In the genomic region with DNA sequence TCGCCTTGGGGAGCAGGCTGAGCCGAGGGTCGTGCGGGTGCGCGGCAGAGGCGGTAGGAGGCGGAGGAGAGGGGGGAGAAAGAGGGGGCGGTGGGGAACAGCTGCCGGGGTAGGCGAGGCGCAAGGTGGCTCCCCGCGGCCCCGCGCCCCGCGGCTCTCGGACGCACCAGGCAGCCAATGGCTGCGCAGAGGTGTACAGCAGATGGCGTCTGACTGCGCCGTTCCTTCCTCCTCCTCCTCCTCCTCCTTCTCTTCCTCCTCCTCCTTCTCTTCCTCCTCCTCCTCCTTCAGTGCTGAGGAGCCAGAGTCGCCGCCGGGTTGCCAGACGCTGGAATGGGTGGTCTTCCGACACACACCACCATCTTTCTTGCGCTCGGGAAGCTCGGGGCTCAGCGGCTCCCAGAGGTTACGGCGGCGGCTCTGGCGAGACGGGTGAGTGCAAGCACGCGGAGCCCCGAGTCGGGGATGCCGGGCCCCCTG, we compare ENCODE assay signal across 10 cellular contexts. TPM values are rescaled to one million over a fixed set of nuclear protein-coding genes. Genes with fewer than 3 reads are reported as not detected.
A peak's percentile ranks its signal among the peaks of the same experiment; 100 is the strongest.
DNase-seq lines count a peak whose midpoint lies in the region; ATAC-seq, FAIRE-seq and TF ChIP-seq lines count a peak whose summit lies in the region.
"Had no signal": no experiment of that assay in that cellular context is flagged by ENCODE, and none has a peak within 500 bp of the region (broad histone marks: within the 10 kb centered on the region; RNA-seq: fewer than 3 reads in every experiment).

A gene with protein sequence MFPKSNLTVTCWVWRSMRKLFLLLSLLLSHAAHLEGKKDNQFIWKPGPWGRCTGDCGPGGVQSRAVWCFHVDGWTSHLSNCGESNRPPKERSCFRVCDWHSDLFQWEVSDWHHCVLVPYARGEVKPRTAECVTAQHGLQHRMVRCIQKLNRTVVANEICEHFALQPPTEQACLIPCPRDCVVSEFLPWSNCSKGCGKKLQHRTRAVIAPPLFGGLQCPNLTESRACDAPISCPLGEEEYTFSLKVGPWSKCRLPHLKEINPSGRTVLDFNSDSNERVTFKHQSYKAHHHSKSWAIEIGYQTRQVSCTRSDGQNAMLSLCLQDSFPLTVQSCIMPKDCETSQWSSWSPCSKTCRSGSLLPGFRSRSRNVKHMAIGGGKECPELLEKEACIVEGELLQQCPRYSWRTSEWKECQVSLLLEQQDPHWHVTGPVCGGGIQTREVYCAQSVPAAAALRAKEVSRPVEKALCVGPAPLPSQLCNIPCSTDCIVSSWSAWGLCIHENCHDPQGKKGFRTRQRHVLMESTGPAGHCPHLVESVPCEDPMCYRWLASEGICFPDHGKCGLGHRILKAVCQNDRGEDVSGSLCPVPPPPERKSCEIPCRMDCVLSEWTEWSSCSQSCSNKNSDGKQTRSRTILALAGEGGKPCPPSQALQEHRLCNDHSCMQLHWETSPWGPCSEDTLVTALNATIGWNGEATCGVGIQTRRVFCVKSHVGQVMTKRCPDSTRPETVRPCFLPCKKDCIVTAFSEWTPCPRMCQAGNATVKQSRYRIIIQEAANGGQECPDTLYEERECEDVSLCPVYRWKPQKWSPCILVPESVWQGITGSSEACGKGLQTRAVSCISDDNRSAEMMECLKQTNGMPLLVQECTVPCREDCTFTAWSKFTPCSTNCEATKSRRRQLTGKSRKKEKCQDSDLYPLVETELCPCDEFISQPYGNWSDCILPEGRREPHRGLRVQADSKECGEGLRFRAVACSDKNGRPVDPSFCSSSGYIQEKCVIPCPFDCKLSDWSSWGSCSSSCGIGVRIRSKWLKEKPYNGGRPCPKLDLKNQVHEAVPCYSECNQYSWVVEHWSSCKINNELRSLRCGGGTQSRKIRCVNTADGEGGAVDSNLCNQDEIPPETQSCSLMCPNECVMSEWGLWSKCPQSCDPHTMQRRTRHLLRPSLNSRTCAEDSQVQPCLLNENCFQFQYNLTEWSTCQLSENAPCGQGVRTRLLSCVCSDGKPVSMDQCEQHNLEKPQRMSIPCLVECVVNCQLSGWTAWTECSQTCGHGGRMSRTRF (N-terminal part only) (plus strand): TSS at position 290 of the 480 bp plus-strand sequence. CDS start 116,634 bp downstream, outside the sequence.

- no peak for TF ChIP-seq EP300 in SK-N-SH (IDR thresholded peaks at IDR 0.05; ENCODE audit: borderline replicate concordance in 1 of 2, low read depth in 1 of 2, low read length in 1 of 2)
- TF ChIP-seq EP300 in suprapubic skin (IDR thresholded peaks at IDR 0.05) = no peak

- H3K4me3 ChIP-seq in SK-N-SH (ENCODE audit: low read depth in 2 of 2, low read length in 1 of 2) (peak within 1 kb of the TSS; percentile 12 to 38; a peak in 2 of 4 replicates), ascending aorta (peak within 1 kb of the TSS; percentile 63 to 95), kidney (ENCODE audit: low read length in 2 of 2) (peak within 1 kb of the TSS; percentile 46 to 53), suprapubic skin (peak within 1 kb of the TSS; percentile 44)
- H3K4me3 ChIP-seq: BLaER1 had no signal

- peak within 1 kb of the TSS; percentile 28; the same call in 1 of the 2 replicates for H3K4me2 ChIP-seq in SK-N-SH
- H3K4me2 ChIP-seq: BLaER1 had no signal

- H3K36me3 ChIP-seq in SK-N-SH (replicated peaks in 1 of 2; ENCODE audit: control insufficient read depth in 1 of 2, insufficient read depth in 2 of 2, low read length in 1 of 2) (no peaks in the 10 kb centered on the region), ascending aorta (no peaks in the 10 kb centered on the region), kidney (ENCODE audit: control insufficient read depth in 1 of 2, insufficient read depth in 2 of 2, low read length in 2 of 2) (no peaks in the 10 kb centered on the region), suprapubic skin (no peaks in the 10 kb centered on the region)
- H3K36me3 ChIP-seq: BLaER1 had no signal

- H3K9me3 ChIP-seq in SK-N-SH (no peaks in the 10 kb centered on the region), ascending aorta (no peaks in the 10 kb centered on the region), kidney (ENCODE audit: control insufficient read depth in 1 of 2, low read length in 2 of 2) (no peaks in the 10 kb centered on the region), suprapubic skin (no peaks in the 10 kb centered on the region)

- H3F3A ChIP-seq in SK-N-SH (replicated peaks; ENCODE audit: insufficient read depth) = no peaks in the 10 kb centered on the region

- TF ChIP-seq CTCF in SK-N-SH (IDR thresholded peaks at IDR 0.05) (no peak), ascending aorta (IDR thresholded peaks at IDR 0.05) (peak in 1 of 3 experiments; percentile 4), kidney (IDR thresholded peaks at IDR 0.05; ENCODE audit: borderline replicate concordance, extremely low read depth, insufficient read depth) (no peak), suprapubic skin (IDR thresholded peaks at IDR 0.05) (no peak)

- intact Hi-C loops in ascending aorta (cut with DNase I) (no loop called here), kidney (cut with DNase I) (no loop called here)

- H3K79me2 ChIP-seq in SK-N-SH (ENCODE audit: insufficient read depth) = no peaks in the 10 kb centered on the region

- POLR2A ChIA-PET in SK-N-SH (lab: Yijun Ruan, JAX) = no interaction called here

- H3K4me1 ChIP-seq in SK-N-SH (ENCODE audit: control insufficient read depth in 1 of 2, insufficient read depth in 2 of 2, low read depth in 1 of 2, low read length in 1 of 2) (peaks cover 0 to 13% of the 10 kb centered on the region in 2 experiments; a peak in 1 of 4 replicates), ascending aorta (peaks cover 0 to 4% of the 10 kb centered on the region in 2 donors), kidney (ENCODE audit: control insufficient read depth in 1 of 2, insufficient read depth in 1 of 2, low read depth in 1 of 2, low read length in 2 of 2) (peaks cover 5 to 8% of the 10 kb centered on the region in 2 donors), suprapubic skin (peaks cover 20% of the 10 kb centered on the region)
- H3K4me1 ChIP-seq: BLaER1 had no signal

- DNase-seq in SK-N-SH (peak; percentile 69), ascending aorta (ENCODE audit: low spot score in 2 of 2) (no peak), kidney (peak; percentile 69), suprapubic skin (ENCODE audit: low spot score in 2 of 2) (no peak), NCI-H146 (lab: John Stamatoyannopoulos, UW) (no peak)
- DNase-seq in central memory CD4-positive, alpha-beta T cell = no peak
- DNase-seq: GOT3 had no signal

- no peak for FAIRE-seq in kidney (lab: Jason Lieb, UNC)

- no peak for TF ChIP-seq POLR2A in suprapubic skin (IDR thresholded peaks at IDR 0.05)

- H4K20me1 ChIP-seq in SK-N-SH (ENCODE audit: insufficient read depth) = no peaks in the 10 kb centered on the region
- H4K20me1 ChIP-seq: BLaER1 had no signal

- CTCF ChIA-PET in SK-N-SH (lab: Yijun Ruan, JAX) = interaction anchor here (0.7 to 3.0 kb wide), 5 partner anchors 10 to 341 kb away, joined by 3 to 10 read pairs (median 4); no protein-coding TSS in a partner anchor

- WGBS in SK-N-SH (ENCODE audit: low lambda C conversion rate) = 2% methylated on average over 30 of the region's 43 CpGs
- WGBS in suprapubic skin = 0% methylated on average over 10 of the region's 43 CpGs

- TF ChIP-seq RAD21 in SK-N-SH (IDR thresholded peaks at IDR 0.05; ENCODE audit: low read length) = no peak

- H3K27ac ChIP-seq in SK-N-SH (ENCODE audit: low read depth in 2 of 2, low read length in 1 of 2) = no peak within 1 kb of the TSS
- peak within 1 kb of the TSS; percentile 1 to 42 for H3K27ac ChIP-seq in ascending aorta
- H3K27ac ChIP-seq in kidney (ENCODE audit: low read depth in 2 of 2, low read length in 2 of 2) = no peak within 1 kb of the TSS
- H3K27ac ChIP-seq in suprapubic skin = no peak within 1 kb of the TSS
- H3K27ac ChIP-seq: BLaER1 had no signal

- no peak within 1 kb of the TSS for H3K9ac ChIP-seq in SK-N-SH
- no peak within 1 kb of the TSS for H3K9ac ChIP-seq in kidney (ENCODE audit: low read length in 2 of 2)
- H3K9ac ChIP-seq: BLaER1 had no signal

- no peak within 1 kb of the TSS for H2AFZ ChIP-seq in SK-N-SH (ENCODE audit: low read depth)

- ATAC-seq in SK-N-SH treated with all-trans-retinoic acid at 6 μM for 48 hours (no peak), HG03139 (IDR thresholded peaks at IDR 0.05; ENCODE audit: unreplicated experiment) (no peak)

- H3K9me2 ChIP-seq in SK-N-SH = no peaks in the 10 kb centered on the region

- no peaks in the 10 kb centered on the region; the same call in 1 of the 2 replicates for H3K27me3 ChIP-seq in SK-N-SH (ENCODE audit: insufficient read depth)
- H3K27me3 ChIP-seq in ascending aorta = no peaks in the 10 kb centered on the region
- H3K27me3 ChIP-seq in suprapubic skin = peaks cover 43% of the 10 kb centered on the region
- H3K27me3 ChIP-seq: BLaER1 had no signal

TF ChIP-seq in SK-N-SH, 30 proteins besides CTCF, POLR2A, EP300 and RAD21 (continues in another document):
- TF ChIP-seq NFIC (IDR thresholded peaks at IDR 0.05; ENCODE audit: borderline replicate concordance) = no peak
- TF ChIP-seq TEAD4 (IDR thresholded peaks at IDR 0.05; ENCODE audit: borderline replicate concordance, insufficient read depth) = no peak
- TF ChIP-seq CHD2 (IDR thresholded peaks at IDR 0.05; ENCODE audit: low read length, partially characterized antibody) = no peak

TF ChIP-seq in SK-N-SH treated with all-trans-retinoic acid at 6 μM for 48 hours, 23 proteins besides CTCF, POLR2A, EP300 and RAD21 (continues in another document):
- TF ChIP-seq, protein P1, sequence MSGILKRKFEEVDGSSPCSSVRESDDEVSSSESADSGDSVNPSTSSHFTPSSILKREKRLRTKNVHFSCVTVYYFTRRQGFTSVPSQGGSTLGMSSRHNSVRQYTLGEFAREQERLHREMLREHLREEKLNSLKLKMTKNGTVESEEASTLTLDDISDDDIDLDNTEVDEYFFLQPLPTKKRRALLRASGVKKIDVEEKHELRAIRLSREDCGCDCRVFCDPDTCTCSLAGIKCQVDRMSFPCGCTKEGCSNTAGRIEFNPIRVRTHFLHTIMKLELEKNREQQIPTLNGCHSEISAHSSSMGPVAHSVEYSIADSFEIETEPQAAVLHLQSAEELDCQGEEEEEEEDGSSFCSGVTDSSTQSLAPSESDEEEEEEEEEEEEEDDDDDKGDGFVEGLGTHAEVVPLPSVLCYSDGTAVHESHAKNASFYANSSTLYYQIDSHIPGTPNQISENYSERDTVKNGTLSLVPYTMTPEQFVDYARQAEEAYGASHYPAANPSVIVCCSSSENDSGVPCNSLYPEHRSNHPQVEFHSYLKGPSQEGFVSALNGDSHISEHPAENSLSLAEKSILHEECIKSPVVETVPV (CRISPR knock-in tag; IDR thresholded peaks at IDR 0.05) = no peak
- TF ChIP-seq ARNTL (CRISPR knock-in tag; IDR thresholded peaks at IDR 0.05; ENCODE audit: borderline replicate concordance, low read depth) = no peak
- TF ChIP-seq ZNF565 (CRISPR knock-in tag; conservative IDR thresholded peaks at IDR 0.05; ENCODE audit: low read depth) = no peak
- no peak for TF ChIP-seq OSR1 (CRISPR knock-in tag; IDR thresholded peaks at IDR 0.05)

RNA-seq across cellular contexts. Expression of the gene that starts here (rescaled TPM):
- polyA plus RNA-seq in SK-N-SH (2012; rRNA removed) (0.02 TPM in 1 of 2 replicates, not detected in the other), kidney (ENCODE audit: insufficient read depth, low read depth, low replicate concordance) (0.34 TPM)
- 0.03 and 0.05 TPM in 2 replicates for polyA plus RNA-seq in SK-N-SH (2012; cell fraction: cytosol; rRNA removed)
- 0.10 TPM in 1 of 2 replicates, not detected in the other for polyA plus RNA-seq in SK-N-SH (2012; cell fraction: nucleus; rRNA removed)
- total RNA-seq in ascending aorta (not detected), kidney (0.85 TPM), suprapubic skin (1 to 10 TPM in 1 of 4 donors, under 1 TPM in 2, not detected in 1; 0.18 to 1.1 (median 0.34) TPM)

Comparison
In these comparisons a context has a peak if more than half of its experiments do, and no peak if none do; other contexts are left out.
1. Peak in DNase-seq, H3K4me3 ChIP-seq and H3K4me2 ChIP-seq in SK-N-SH; RNA of the gene not detected or under 1 TPM.
2. Peak in DNase-seq and H3K4me3 ChIP-seq in kidney; RNA of the gene not detected or under 1 TPM.
3. H3K27ac ChIP-seq: peak in ascending aorta (2 of 2); none in SK-N-SH (0 of 2), kidney (0 of 2) and suprapubic skin (single experiment).
4. H3K4me3 ChIP-seq: peak in every context shown above with its lines; median percentile 79 in ascending aorta; 50 in kidney; 44 in suprapubic skin; 25 in SK-N-SH.